Comparison of ENCODE assay signal across 17 cellular contexts in genomic region chr1:1164361-1164700, GRCh38. TPM values are rescaled to one million over a fixed set of nuclear protein-coding genes. Genes with fewer than 3 reads are reported as not detected.
DNase-seq lines count a peak whose midpoint lies in the region; ATAC-seq, FAIRE-seq and TF ChIP-seq lines count a peak whose summit lies in the region.
"Had no signal": no experiment of that assay in that cellular context is flagged by ENCODE, and none has a peak within 500 bp of the region (broad histone marks: within the 10 kb centered on the region; RNA-seq: fewer than 3 reads in every experiment).

No MANE protein-coding gene starts in this region.

- H3K56ac ChIP-seq in H1 (replicated peaks; ENCODE audit: insufficient read length, low read depth, low read length): no peak overlapping the region

- H3K9me3 ChIP-seq in H1 (ENCODE audit: insufficient read depth in 2 of 2, low read depth in 1 of 2, low read length in 1 of 2): no peaks in the 10 kb centered on the region
- no peaks in the 10 kb centered on the region for H3K9me3 ChIP-seq in lower lobe of right lung
- H3K9me3 ChIP-seq in smooth muscle cell (replicated peaks; ENCODE audit: low read depth): no peaks in the 10 kb centered on the region
- H3K9me3 ChIP-seq: right atrium auricular region had no signal

- peak overlapping the region in 2 of 4 experiments; percentile 10 to 25; a peak in 2 of 8 replicates for H3K4me3 ChIP-seq in H1 (ENCODE audit: extremely low read depth in 1 of 4, insufficient read depth in 2 of 4, low read depth in 3 of 4, low read length in 4 of 4)
- peak overlapping the region; percentile 54 for H3K4me3 ChIP-seq in lower lobe of right lung
- H3K4me3 ChIP-seq in smooth muscle cell: peak overlapping the region; percentile 38
- H3K4me3 ChIP-seq: right atrium auricular region had no signal

- H3K14ac ChIP-seq in H1 (ENCODE audit: insufficient read length): no peak overlapping the region

- CTCF ChIA-PET in H1 (lab: Charles Lee; ENCODE audit: partially characterized antibody): interaction anchor here (0.6 to 1.7 kb wide), 9 partner anchors 9 to 138 kb away, joined by 3 to 8 read pairs (median 3); no protein-coding TSS in a partner anchor

- H2BK5ac ChIP-seq in H1 (ENCODE audit: low read depth, low read length): no peak overlapping the region

- POLR2A ChIA-PET in H1 (lab: Charles Lee; ENCODE audit: partially characterized antibody): interaction anchor here (0.6 to 3.8 kb wide), 6 partner anchors 10 to 150 kb away, joined by 3 to 15 read pairs (median 4); partner anchors contain the start of gene TTLL10

- H3K27ac ChIP-seq in H1 (ENCODE audit: low read depth, low read length): 0 out of 2 replicates have a peak overlapping the region, but pooled peaks have one; percentile 35
- H3K27ac ChIP-seq in lower lobe of right lung: no peak overlapping the region
- H3K27ac ChIP-seq in smooth muscle cell (ENCODE audit: low read depth): no peak overlapping the region
- H3K27ac ChIP-seq: right atrium auricular region had no signal

- WGBS in H1 (ENCODE audit: extremely low coverage in 1 of 2, insufficient coverage in 1 of 2, insufficient read length in 1 of 2, insufficient replicate concordance in 2 of 2, low coverage in 1 of 2, low lambda C conversion rate in 2 of 2, missing lambda C conversion rate in 1 of 2), 2 experiments: 76% methylated on average over 23 of the region's 26 CpGs; no CpG with 5 or more reads in 1 of the 2 experiments
- WGBS in smooth muscle cell (ENCODE audit: low lambda C conversion rate): 63% methylated on average over 26 of the region's 26 CpGs

- H3K36me3 Mint-ChIP-seq in CD14-positive monocyte: no peaks in the 10 kb centered on the region
- H3K36me3 Mint-ChIP-seq: activated naive CD8-positive, alpha-beta T cell had no signal

- H3K4me1 Mint-ChIP-seq in CD14-positive monocyte: no peaks in the 10 kb centered on the region
- H3K4me1 Mint-ChIP-seq: activated CD4-positive, alpha-beta T cell treated with anti-CD3 and anti-CD28 coated beads, Interleukin-2, amount 10 ng/mL, durations not matched to agents 24 days and 14 days had no signal

- H3K79me1 ChIP-seq in H1 (ENCODE audit: low read depth, low read length): no peaks in the 10 kb centered on the region; the same call in 1 of the 2 replicates

- TF ChIP-seq RAD21 in H1 (IDR thresholded peaks at IDR 0.05 in 1 of 2, conservative IDR thresholded peaks at IDR 0.05 in 1 of 2; ENCODE audit: low read depth in 2 of 2, low read length in 2 of 2): no peak

- H2AFZ ChIP-seq in H1 (ENCODE audit: low read length): no peak overlapping the region
- H2AFZ ChIP-seq in smooth muscle cell (ENCODE audit: low read depth): no peak overlapping the region

- no peak overlapping the region for H3K27ac Mint-ChIP-seq in CD14-positive monocyte
- H3K27ac Mint-ChIP-seq: activated CD4-positive, alpha-beta T cell treated with anti-CD3 and anti-CD28 coated beads, Interleukin-2, amount 10 ng/mL, durations not matched to agents 24 days and 14 days; activated naive CD8-positive, alpha-beta T cell had no signal

- peaks cover 8% of the 10 kb centered on the region; the same call in 1 of the 2 replicates for H3K23me2 ChIP-seq in H1 (ENCODE audit: low read depth, low read length)

- H4K20me1 ChIP-seq in H1 (replicated peaks in 1 of 2; ENCODE audit: control insufficient read depth in 1 of 2, insufficient read depth in 2 of 2, low read length in 2 of 2): no peaks in the 10 kb centered on the region
- H4K20me1 ChIP-seq in smooth muscle cell (ENCODE audit: low read depth): no peaks in the 10 kb centered on the region

- TF ChIP-seq POLR2A in H1 (IDR thresholded peaks at IDR 0.05; ENCODE audit: control extremely low read depth in 1 of 2, low read depth in 2 of 2, low read length in 2 of 2): no peak

- H2BK15ac ChIP-seq in H1 (ENCODE audit: low read length): peak overlapping the region; percentile 72; the same call in 1 of the 2 replicates

- peaks cover 2 to 19% (median 2%) of the 10 kb centered on the region in 3 donors for H3K27me3 Mint-ChIP-seq in CD14-positive monocyte (ENCODE audit: low read depth in 3 of 3)
- H3K27me3 Mint-ChIP-seq: activated CD4-positive, alpha-beta T cell treated with anti-CD3 and anti-CD28 coated beads, Interleukin-2, amount 10 ng/mL, durations not matched to agents 24 days and 14 days; activated naive CD8-positive, alpha-beta T cell had no signal

- no peak overlapping the region for H3K4me3 Mint-ChIP-seq in CD14-positive monocyte
- H3K4me3 Mint-ChIP-seq: activated CD4-positive, alpha-beta T cell treated with anti-CD3 and anti-CD28 coated beads, Interleukin-2, amount 10 ng/mL, durations not matched to agents 24 days and 14 days; activated naive CD8-positive, alpha-beta T cell had no signal

- H3K4me1 ChIP-seq in H1 (replicated peaks in 1 of 4; ENCODE audit: control insufficient read depth in 3 of 4, insufficient read depth in 4 of 4, low read length in 3 of 4) (peaks cover 0 to 34% (median 20%) of the 10 kb centered on the region in 4 experiments; a peak in 6 of 7 replicates), lower lobe of right lung (peaks cover 8% of the 10 kb centered on the region), smooth muscle cell (ENCODE audit: low read depth) (peaks cover 12% of the 10 kb centered on the region)
- H3K4me1 ChIP-seq: right atrium auricular region had no signal

- intact Hi-C loops in lower lobe of right lung (cut with DNase I) (no loop called here), CD14-positive monocyte (cut with micrococcal nuclease) (no loop called here)

- H3K4me2 ChIP-seq in H1 (ENCODE audit: insufficient read depth in 1 of 2, low read depth in 2 of 2, low read length in 2 of 2): peak overlapping the region; percentile 19 to 23; a peak in 2 of 4 replicates
- no peak overlapping the region for H3K4me2 ChIP-seq in smooth muscle cell

- no peaks in the 10 kb centered on the region for H3K36me3 ChIP-seq in H1 (ENCODE audit: control insufficient read depth in 2 of 4, insufficient read depth in 4 of 4, low read length in 3 of 4)
- no peaks in the 10 kb centered on the region for H3K36me3 ChIP-seq in lower lobe of right lung
- H3K36me3 ChIP-seq in smooth muscle cell (ENCODE audit: low read depth): no peaks in the 10 kb centered on the region
- H3K36me3 ChIP-seq: right atrium auricular region had no signal

- no peak overlapping the region for H3K9ac ChIP-seq in H1 (replicated peaks in 1 of 4; ENCODE audit: extremely low read depth in 1 of 4, low read depth in 3 of 4, low read length in 3 of 4)
- no peak overlapping the region for H3K9ac ChIP-seq in smooth muscle cell (ENCODE audit: low read depth)

- peak overlapping the region; percentile 83 for H3K18ac ChIP-seq in H1 (ENCODE audit: extremely low read depth, low read length)

- no peak for ATAC-seq in lower lobe of right lung
- no peak for ATAC-seq in HG02885 (IDR thresholded peaks at IDR 0.05; ENCODE audit: poor library complexity, unreplicated experiment)
- no peak for ATAC-seq in GM21529 (IDR thresholded peaks at IDR 0.05; ENCODE audit: unreplicated experiment)

- H3K4ac ChIP-seq in H1 (replicated peaks; ENCODE audit: insufficient read length, low read depth, low read length): peak overlapping the region; percentile 27

- no peak for TF ChIP-seq CTCF in H1 (IDR thresholded peaks at IDR 0.05; ENCODE audit: control extremely low read depth in 1 of 3, insufficient read depth in 1 of 3, low read depth in 1 of 3, low read length in 3 of 3)
- no peak for TF ChIP-seq CTCF in lower lobe of right lung (IDR thresholded peaks at IDR 0.05)
- no peak for TF ChIP-seq CTCF in smooth muscle cell (IDR thresholded peaks at IDR 0.05; ENCODE audit: borderline replicate concordance, insufficient read depth, poor library complexity, severe bottlenecking)
- no peak for TF ChIP-seq CTCF in CD14-positive monocyte (IDR thresholded peaks at IDR 0.05)

- peaks cover 0 to 3% (median 0%) of the 10 kb centered on the region in 7 donors for H3K9me3 Mint-ChIP-seq in CD14-positive monocyte
- H3K9me3 Mint-ChIP-seq: activated CD4-positive, alpha-beta T cell treated with anti-CD3 and anti-CD28 coated beads, Interleukin-2, amount 10 ng/mL, durations not matched to agents 24 days and 14 days had no signal

- H2BK12ac ChIP-seq in H1 (ENCODE audit: low read depth, low read length): no peak overlapping the region

- no peaks in the 10 kb centered on the region for H3K27me3 ChIP-seq in H1 (replicated peaks in 1 of 4; ENCODE audit: control insufficient read depth in 3 of 4, extremely low read depth in 1 of 4, insufficient read depth in 3 of 4, low read length in 3 of 4)
- H3K27me3 ChIP-seq in lower lobe of right lung (ENCODE audit: low read depth): peaks cover 19% of the 10 kb centered on the region
- peaks cover 10% of the 10 kb centered on the region for H3K27me3 ChIP-seq in smooth muscle cell (ENCODE audit: low read depth)
- H3K27me3 ChIP-seq: right atrium auricular region had no signal

- no peak overlapping the region for H2BK20ac ChIP-seq in H1 (ENCODE audit: low read length)

- H2BK120ac ChIP-seq in H1 (replicated peaks; ENCODE audit: low read depth, low read length): no peak overlapping the region

- DNase-seq in HT-29 (ENCODE audit: low spot score) (peak; percentile 29), H1 (ENCODE audit: low read depth in 1 of 2, low spot score in 2 of 2) (no peak), lower lobe of right lung (no peak), smooth muscle cell (lab: John Stamatoyannopoulos, UW; ENCODE audit: unreplicated experiment) (no peak), CD14-positive monocyte (ENCODE audit: low spot score) (no peak)
- DNase-seq: activated CD4-positive, alpha-beta T cell treated with anti-CD3 and anti-CD28 coated beads, Interleukin-2, amount 10 ng/mL, durations not matched to agents 24 days and 14 days; effector CD4-positive, alpha-beta T cell; MV-4-11; NCI-H2171; NK-92 treated with Interleukin-12 subunit alpha and Interleukin-12 subunit beta, amount 100 ng/mL, for 24 hours; SIG-M5; stimulated activated CD4-positive, alpha-beta T cell treated with anti-CD3 and anti-CD28 coated beads, Interleukin-4, amount 100 ng/mL, for 24 hours had no signal

- no peak for TF ChIP-seq EP300 in H1 (IDR thresholded peaks at IDR 0.05; ENCODE audit: borderline replicate concordance in 1 of 2, low read depth in 2 of 2, low read length in 2 of 2)

- peak overlapping the region; percentile 95 for H4K91ac ChIP-seq in H1 (replicated peaks; ENCODE audit: insufficient read length, low read length)

- H3K23ac ChIP-seq in H1 (ENCODE audit: insufficient read length): no peak overlapping the region

- no peaks in the 10 kb centered on the region for H3F3A ChIP-seq in smooth muscle cell (ENCODE audit: low read depth)

- no peak for FAIRE-seq in H1 (lab: Jason Lieb, UNC)
- FAIRE-seq: frontal cortex had no signal

- peak overlapping the region; percentile 72; the same call in 1 of the 2 replicates for H4K8ac ChIP-seq in H1 (ENCODE audit: extremely low read depth, insufficient read depth, low read length)

- no peak overlapping the region for H2AK5ac ChIP-seq in H1 (ENCODE audit: low read depth, low read length)

- H3K79me2 ChIP-seq in H1 (ENCODE audit: control insufficient read depth in 1 of 2, insufficient read depth in 2 of 2, low read length in 2 of 2) (no peaks in the 10 kb centered on the region; a peak in 2 of 4 replicates), smooth muscle cell (ENCODE audit: low read depth) (no peaks in the 10 kb centered on the region)

- no peak overlapping the region for H4K5ac ChIP-seq in H1 (ENCODE audit: insufficient read length, low read depth, low read length)

RNA-seq across cellular contexts. Expression of gene TTLL10, which starts 9.3 kb away (rescaled TPM):
- total RNA-seq in HT-29 (2014; rRNA removed; shearing (Covaris generic)): 5.8 and 6.6 TPM in 2 replicates
- total RNA-seq in H1 (2021; fragmentation: NEBNext Ultra II Directional; extraction: Animal tissue kit (Norgen Biotek cat#: 25700)): 1.6 and 1.7 TPM in 2 replicates
- polyA plus RNA-seq in H1 (2011; rRNA removed): 1.1 and 2.0 TPM in 2 replicates
- 1.0 TPM for polyA plus RNA-seq in H1 (2011; cell fraction: cytosol; rRNA removed)
- polyA plus RNA-seq in H1 (2011; cell fraction: nucleus; rRNA removed): 3.8 TPM
- polyA plus RNA-seq in H1 (2012, experiment 1 of 2): 0.94 to 4.7 TPM (median 1.1 TPM) in 4 replicates
- polyA plus RNA-seq in H1 (2012, experiment 2 of 2): 0.24 TPM
- polyA plus RNA-seq in H1 (2013, experiment 1 of 2): 0.73 TPM
- 0.55 TPM for polyA plus RNA-seq in H1 (2013, experiment 2 of 2)
- polyA minus RNA-seq in H1 (2011; rRNA and poly(A)+ RNA removed): 0.51 and 1.3 TPM in 2 replicates
- polyA minus RNA-seq in H1 (2011; cell fraction: cytosol; rRNA and poly(A)+ RNA removed): not detected
- 1.5 TPM for polyA minus RNA-seq in H1 (2011; cell fraction: nucleus; rRNA and poly(A)+ RNA removed)
- total RNA-seq in lower lobe of right lung: 6.6 TPM
- not detected in 2 replicates for total RNA-seq in smooth muscle cell
- 0.45 TPM in 1 of 2 replicates, not detected in the other for polyA plus RNA-seq in smooth muscle cell
- polyA plus RNA-seq in CD14-positive monocyte: under 1 TPM in 1 of 2 donors, not detected in 1; 0.06 TPM
- total RNA-seq: activated CD4-positive, alpha-beta T cell treated with anti-CD3 and anti-CD28 coated beads, Interleukin-2, amount 10 ng/mL, durations not matched to agents 24 days and 14 days; frontal cortex; right atrium auricular region had no signal

RNA-seq across cellular contexts. Expression of gene TNFRSF18, which starts 42.1 kb away (rescaled TPM):
- 0.42 TPM in 1 of 2 replicates, not detected in the other for total RNA-seq in HT-29 (2014; rRNA removed; shearing (Covaris generic))
- 0.92 and 1.5 TPM in 2 replicates for total RNA-seq in H1 (2021; fragmentation: NEBNext Ultra II Directional; extraction: Animal tissue kit (Norgen Biotek cat#: 25700))
- 2.5 and 2.7 TPM in 2 replicates for polyA plus RNA-seq in H1 (2011; rRNA removed)
- 2.9 TPM for polyA plus RNA-seq in H1 (2011; cell fraction: cytosol; rRNA removed)
- polyA plus RNA-seq in H1 (2011; cell fraction: nucleus; rRNA removed): 4.8 TPM
- polyA plus RNA-seq in H1 (2012, experiment 1 of 2): 0.51 to 2.0 TPM (median 1.5 TPM) in 4 replicates
- polyA plus RNA-seq in H1 (2012, experiment 2 of 2): 1.4 TPM
- polyA plus RNA-seq in H1 (2013, experiment 1 of 2): 1.4 TPM
- polyA plus RNA-seq in H1 (2013, experiment 2 of 2): 1.5 TPM
- not detected in 2 replicates for polyA minus RNA-seq in H1 (2011; rRNA and poly(A)+ RNA removed)
- not detected for polyA minus RNA-seq in H1 (2011; cell fraction: cytosol; rRNA and poly(A)+ RNA removed)
- polyA minus RNA-seq in H1 (2011; cell fraction: nucleus; rRNA and poly(A)+ RNA removed): not detected
- 0.47 TPM for total RNA-seq in lower lobe of right lung
- total RNA-seq in smooth muscle cell: 1.9 and 4.8 TPM in 2 replicates
- 12.2 and 15.8 TPM in 2 replicates for polyA plus RNA-seq in smooth muscle cell
- not detected for polyA plus RNA-seq in CD14-positive monocyte
- total RNA-seq: frontal cortex had no signal

RNA-seq across cellular contexts. Expression of gene C1orf159, which starts 48.4 kb away (rescaled TPM):
- 61.4 and 67.6 TPM in 2 replicates for total RNA-seq in HT-29 (2014; rRNA removed; shearing (Covaris generic))
- 10.9 and 12.4 TPM in 2 replicates for total RNA-seq in H1 (2021; fragmentation: NEBNext Ultra II Directional; extraction: Animal tissue kit (Norgen Biotek cat#: 25700))
- polyA plus RNA-seq in H1 (2011; rRNA removed) (10.0 and 15.7 TPM in 2 replicates), smooth muscle cell (20.2 and 27.1 TPM in 2 replicates), CD14-positive monocyte (1 to 10 TPM; 3.0 to 3.3 TPM)
- 11.1 TPM for polyA plus RNA-seq in H1 (2011; cell fraction: cytosol; rRNA removed)
- polyA plus RNA-seq in H1 (2011; cell fraction: nucleus; rRNA removed): 45.2 TPM
- polyA plus RNA-seq in H1 (2012, experiment 1 of 2): 6.7 to 11.8 TPM (median 10.8 TPM) in 4 replicates
- polyA plus RNA-seq in H1 (2012, experiment 2 of 2): 9.1 TPM
- polyA plus RNA-seq in H1 (2013, experiment 1 of 2): 8.9 TPM
- polyA plus RNA-seq in H1 (2013, experiment 2 of 2): 8.4 TPM
- 2.8 and 4.3 TPM in 2 replicates for polyA minus RNA-seq in H1 (2011; rRNA and poly(A)+ RNA removed)
- 5.1 TPM for polyA minus RNA-seq in H1 (2011; cell fraction: cytosol; rRNA and poly(A)+ RNA removed)
- polyA minus RNA-seq in H1 (2011; cell fraction: nucleus; rRNA and poly(A)+ RNA removed): 14.2 TPM
- total RNA-seq in lower lobe of right lung (11.7 TPM), smooth muscle cell (9.3 and 24.5 TPM in 2 replicates)

RNA-seq across cellular contexts. Expression of gene TNFRSF4, which starts 49.6 kb away (rescaled TPM):
- not detected in 2 replicates for total RNA-seq in HT-29 (2014; rRNA removed; shearing (Covaris generic))
- total RNA-seq in H1 (2021; fragmentation: NEBNext Ultra II Directional; extraction: Animal tissue kit (Norgen Biotek cat#: 25700)): not detected in 2 replicates
- polyA plus RNA-seq in H1 (2011; rRNA removed): 0.06 TPM in 1 of 2 replicates, not detected in the other
- 0.14 TPM for polyA plus RNA-seq in H1 (2011; cell fraction: cytosol; rRNA removed)
- 0.19 TPM for polyA plus RNA-seq in H1 (2011; cell fraction: nucleus; rRNA removed)
- not detected in 4 replicates for polyA plus RNA-seq in H1 (2012, experiment 1 of 2)
- not detected for polyA plus RNA-seq in H1 (2012, experiment 2 of 2)
- polyA plus RNA-seq in H1 (2013, experiment 1 of 2): not detected
- polyA plus RNA-seq in H1 (2013, experiment 2 of 2): 0.07 TPM
- not detected in 2 replicates for polyA minus RNA-seq in H1 (2011; rRNA and poly(A)+ RNA removed)
- not detected for polyA minus RNA-seq in H1 (2011; cell fraction: cytosol; rRNA and poly(A)+ RNA removed)
- not detected for polyA minus RNA-seq in H1 (2011; cell fraction: nucleus; rRNA and poly(A)+ RNA removed)
- 3.0 TPM for total RNA-seq in lower lobe of right lung
- total RNA-seq in smooth muscle cell: 0.54 TPM in 1 of 2 replicates, not detected in the other
- polyA plus RNA-seq in smooth muscle cell: 0.79 TPM in 1 of 2 replicates, not detected in the other
- not detected for polyA plus RNA-seq in CD14-positive monocyte
- total RNA-seq: frontal cortex had no signal
